Comparison of ENCODE assay signal across 8 cellular contexts in genomic region chr1:64540265-64540791, GRCh38.
DNase-seq lines count a peak whose midpoint lies in the region; ATAC-seq and TF ChIP-seq lines count a peak whose summit lies in the region.

No MANE protein-coding gene starts in this region.

- peak; percentile 37 for DNase-seq in HCEC 1CT
- no peak for DNase-seq in right atrium auricular region (ENCODE audit: low spot score)
- DNase-seq in DMS 273 (lab: John Stamatoyannopoulos, UW; ENCODE audit: unreplicated experiment), result no peak
- DNase-seq in NCI-H1417 treated with DMSO at 0.1 percent for 48 hours (lab: John Stamatoyannopoulos, UW), result no peak
- DNase-seq in middle frontal gyrus (ENCODE audit: extremely low spot score, low spot score), result no peak

- H3K4me3 ChIP-seq in right atrium auricular region, result peak overlapping the region; percentile 3 to 28
- peak overlapping the region; percentile 3 for H3K4me3 ChIP-seq in skeletal muscle satellite cell (ENCODE audit: low read length)

- H3K9me3 Mint-ChIP-seq in activated naive CD8-positive, alpha-beta T cell (ENCODE audit: low read depth), result no peaks in the 10 kb centered on the region

- no peaks in the 10 kb centered on the region for H3K36me3 Mint-ChIP-seq in activated naive CD8-positive, alpha-beta T cell

- H3K9me3 ChIP-seq in right atrium auricular region, result no peaks in the 10 kb centered on the region
- no peaks in the 10 kb centered on the region for H3K9me3 ChIP-seq in skeletal muscle satellite cell (replicated peaks; ENCODE audit: low read length)

- H3K9ac ChIP-seq in skeletal muscle satellite cell (ENCODE audit: low read depth, low read length), result no peak overlapping the region

- peak overlapping the region; percentile 70 for H3K4me3 Mint-ChIP-seq in activated naive CD8-positive, alpha-beta T cell

- no peaks in the 10 kb centered on the region for H3K27me3 Mint-ChIP-seq in activated naive CD8-positive, alpha-beta T cell

- no peaks in the 10 kb centered on the region for H3K27me3 ChIP-seq in right atrium auricular region
- no peaks in the 10 kb centered on the region for H3K27me3 ChIP-seq in skeletal muscle satellite cell (ENCODE audit: control insufficient read depth, insufficient read depth, low read length)

- no peak for TF ChIP-seq CTCF in right atrium auricular region (IDR thresholded peaks at IDR 0.05)

- H3K27ac Mint-ChIP-seq in activated naive CD8-positive, alpha-beta T cell, result peak overlapping the region; percentile 95

- H3K27ac ChIP-seq in right atrium auricular region, result peak overlapping the region; percentile 24 to 52

- H3K4me2 ChIP-seq in skeletal muscle satellite cell (ENCODE audit: low read length), result peak overlapping the region; percentile 62

- H3K36me3 ChIP-seq in right atrium auricular region (no peaks in the 10 kb centered on the region), skeletal muscle satellite cell (ENCODE audit: insufficient read depth, low read length) (no peaks in the 10 kb centered on the region)

- H3K4me1 Mint-ChIP-seq in activated naive CD8-positive, alpha-beta T cell (ENCODE audit: low read depth), result peaks cover 58% of the 10 kb centered on the region

- no peak for ATAC-seq in GM21423 (IDR thresholded peaks at IDR 0.05; ENCODE audit: unreplicated experiment)

- peaks cover 0 to 28% of the 10 kb centered on the region in 2 donors for H3K4me1 ChIP-seq in right atrium auricular region
- H3K4me1 ChIP-seq in skeletal muscle satellite cell (ENCODE audit: control insufficient read depth, insufficient read depth, low read length), result peaks cover 27% of the 10 kb centered on the region
